Comparison of ENCODE assay signal across 18 cellular contexts in the genomic region with DNA sequence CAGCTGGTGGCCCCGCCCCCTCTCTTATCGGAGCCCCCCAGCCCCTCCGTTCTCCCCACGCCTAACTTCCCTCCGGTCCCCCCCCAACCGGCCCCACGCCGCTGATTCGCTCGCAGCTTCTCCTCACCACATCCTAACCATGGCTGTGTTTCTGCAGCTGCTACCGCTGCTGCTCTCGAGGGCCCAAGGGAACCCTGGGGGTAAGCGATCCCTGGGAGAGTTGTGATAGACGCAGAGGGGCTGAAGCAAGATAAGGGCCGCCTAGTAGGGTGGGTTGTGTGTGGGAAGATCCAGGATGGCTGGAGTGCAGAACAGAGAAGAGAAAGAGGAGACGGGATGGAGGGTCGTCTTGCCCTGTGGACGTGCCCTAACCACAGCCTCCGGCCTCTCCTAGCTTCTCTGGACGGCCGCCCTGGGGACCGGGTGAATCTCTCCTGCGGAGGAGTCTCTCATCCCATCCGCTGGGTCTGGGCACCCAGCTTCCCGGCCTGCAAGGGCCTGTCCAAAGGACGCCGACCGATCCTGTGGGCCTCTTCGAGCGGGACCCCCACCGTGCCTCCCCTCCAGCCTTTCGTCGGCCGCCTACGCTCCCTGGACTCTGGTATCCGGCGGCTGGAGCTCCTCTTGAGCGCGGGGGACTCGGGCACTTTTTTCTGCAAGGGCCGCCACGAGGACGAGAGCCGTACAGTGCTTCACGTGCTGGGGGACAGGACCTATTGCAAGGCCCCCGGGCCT. TPM values are rescaled to one million over a fixed set of nuclear protein-coding genes. Genes with fewer than 3 reads are reported as not detected.
A peak's percentile ranks its signal among the peaks of the same experiment; 100 is the strongest.
DNase-seq lines count a peak whose midpoint lies in the region; ATAC-seq, FAIRE-seq and TF ChIP-seq lines count a peak whose summit lies in the region.
"Had no signal": no experiment of that assay in that cellular context is flagged by ENCODE, and none has a peak within 500 bp of the region (broad histone marks: within the 10 kb centered on the region; RNA-seq: fewer than 3 reads in every experiment).

A gene with protein sequence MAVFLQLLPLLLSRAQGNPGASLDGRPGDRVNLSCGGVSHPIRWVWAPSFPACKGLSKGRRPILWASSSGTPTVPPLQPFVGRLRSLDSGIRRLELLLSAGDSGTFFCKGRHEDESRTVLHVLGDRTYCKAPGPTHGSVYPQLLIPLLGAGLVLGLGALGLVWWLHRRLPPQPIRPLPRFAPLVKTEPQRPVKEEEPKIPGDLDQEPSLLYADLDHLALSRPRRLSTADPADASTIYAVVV (plus strand): TSS at position 129 of the 735 bp plus-strand sequence. CDS start 11 bp downstream, at position 140.

- no peaks in the 10 kb centered on the region for H3K27me3 ChIP-seq in DND-41 (ENCODE audit: insufficient read depth, low read length, poor library complexity)
- H3K27me3 ChIP-seq in IMR-90 (ENCODE audit: control insufficient read depth, insufficient read depth, low read length) = no peaks in the 10 kb centered on the region; the same call in 1 of the 2 replicates
- no peaks in the 10 kb centered on the region for H3K27me3 ChIP-seq in K562 (ENCODE audit: control insufficient read depth in 2 of 2, insufficient read depth in 2 of 2, low read length in 2 of 2)
- no peaks in the 10 kb centered on the region for H3K27me3 ChIP-seq in aorta (ENCODE audit: control insufficient read depth in 1 of 2, insufficient read depth in 2 of 2, low read length in 1 of 2)
- H3K27me3 ChIP-seq in GM23248 (replicated peaks; ENCODE audit: insufficient read depth) = no peaks in the 10 kb centered on the region
- no peaks in the 10 kb centered on the region for H3K27me3 ChIP-seq in psoas muscle (ENCODE audit: insufficient read depth in 3 of 3, low read length in 2 of 3)

- dilution Hi-C loops in IMR-90 (cut with HindIII; ENCODE audit: low sequenced_read_pairs, unreplicated experiment) = no loop called here

- intact Hi-C loops in IMR-90 (cut with micrococcal nuclease) = no loop called here
- intact Hi-C loops in K562 (cut with micrococcal nuclease) = no loop called here
- intact Hi-C loops in aorta (cut with DNase I) = no loop called here
- intact Hi-C loops in psoas muscle (cut with DNase I) = no loop called here

- H3K23ac ChIP-seq in IMR-90 (ENCODE audit: low read depth, low read length) = no peak within 1 kb of the TSS

- H3K4me3 ChIP-seq in DND-41 (ENCODE audit: low read depth in 1 of 2, low read length in 2 of 2) = no peak within 1 kb of the TSS
- no peak within 1 kb of the TSS for H3K4me3 ChIP-seq in IMR-90 (ENCODE audit: insufficient read depth, low read depth, low read length)
- H3K4me3 ChIP-seq in K562 = no peak within 1 kb of the TSS
- no peak within 1 kb of the TSS for H3K4me3 ChIP-seq in aorta (ENCODE audit: low read length in 2 of 2)
- no peak within 1 kb of the TSS for H3K4me3 ChIP-seq in GM23248
- no peak within 1 kb of the TSS for H3K4me3 ChIP-seq in psoas muscle

- no peak within 1 kb of the TSS for H2BK15ac ChIP-seq in IMR-90 (ENCODE audit: low read depth, low read length)

- TF ChIP-seq EP300 in K562 (IDR thresholded peaks at IDR 0.05; ENCODE audit: low read length) = no peak

- H3K4me1 ChIP-seq in DND-41 (ENCODE audit: insufficient read depth, low read length) (peaks cover 4% of the 10 kb centered on the region), IMR-90 (ENCODE audit: control insufficient read depth, insufficient read depth, low read length) (peaks cover 1% of the 10 kb centered on the region), K562 (replicated peaks in 1 of 2; ENCODE audit: control insufficient read depth in 2 of 2, insufficient read depth in 2 of 2, low read length in 2 of 2) (peaks cover 35 to 46% of the 10 kb centered on the region in 2 experiments), aorta (ENCODE audit: control insufficient read depth in 1 of 2, insufficient read depth in 2 of 2, low read length in 2 of 2) (no peaks in the 10 kb centered on the region), GM23248 (ENCODE audit: insufficient read depth) (no peaks in the 10 kb centered on the region), psoas muscle (no peaks in the 10 kb centered on the region)

- in situ Hi-C loops in IMR-90 (cut with MboI; ENCODE audit: low sequenced_read_pairs) (no loop called here), K562 (cut with MboI) (no loop called here), GM23248 (cut with MboI) (no loop called here)

- H2AFZ ChIP-seq in DND-41 (ENCODE audit: low read depth, low read length) (no peak within 1 kb of the TSS), IMR-90 (replicated peaks; ENCODE audit: low read length, poor library complexity) (no peak within 1 kb of the TSS), K562 (ENCODE audit: low read depth, low read length) (peak within 1 kb of the TSS; percentile 44), GM23248 (no peak within 1 kb of the TSS)

- peak; percentile 87 for ATAC-seq in DND-41 (ENCODE audit: insufficient read depth, low read depth)
- no peak for ATAC-seq in IMR-90 (ENCODE audit: low read depth)
- peak; percentile 5; the same call in 2 of the 3 replicates for ATAC-seq in K562
- no peak for ATAC-seq in aorta (ENCODE audit: low FRiP score)
- ATAC-seq in psoas muscle = no peak

- H3K36me3 Mint-ChIP-seq in neural crest cell (ENCODE audit: low read depth) = peaks cover 28% of the 10 kb centered on the region
- H3K36me3 Mint-ChIP-seq: activated naive CD4-positive, alpha-beta T cell treated with anti-CD3 and anti-CD28 coated beads, Interleukin-2, amount 50 U/mL, for 24 hours had no signal

- no peaks in the 10 kb centered on the region for H3K9me2 ChIP-seq in GM23248 (ENCODE audit: insufficient read depth)

- 89% methylated on average over 13 of the region's 46 CpGs; no CpG with 5 or more reads in 1 of the 2 experiments for WGBS in IMR-90 (ENCODE audit: extremely low coverage in 2 of 2, insufficient read length in 1 of 2), 2 experiments
- 60% methylated on average over 46 of the region's 46 CpGs for WGBS in K562 (ENCODE audit: insufficient coverage, low coverage, missing lambda C conversion rate)
- 71% methylated on average over 46 of the region's 46 CpGs for WGBS in aorta, 2 donors
- WGBS in GM23248 (ENCODE audit: low coverage in 1 of 2, low lambda C conversion rate in 2 of 2, missing lambda C conversion rate in 2 of 2), 2 experiments = 76 to 77% methylated on average over 36 to 46 of the region's 46 CpGs
- WGBS in psoas muscle, 3 donors = 67 to 72% (median 69%) methylated on average over 44 to 46 of the region's 46 CpGs

- POLR2A ChIA-PET in IMR-90 (lab: Charles Lee; ENCODE audit: unreplicated experiment) (interaction anchor here (0.6 kb wide), 1 partner anchor 11 kb away, joined by 3 read pairs; no protein-coding TSS in a partner anchor), K562 (lab: Yijun Ruan, JAX) (interaction anchor here (0.5 to 15.0 kb wide), 21 partner anchors 12 to 478 kb away, joined by 3 to 236 read pairs (median 4); a partner anchor contains a TSS)

- no peak within 1 kb of the TSS for H4K5ac ChIP-seq in IMR-90 (ENCODE audit: low read depth, low read length)

- no peaks in the 10 kb centered on the region for H3F3A ChIP-seq in GM23248 (ENCODE audit: insufficient read depth)

- DNase-seq in DND-41 (peak; percentile 58), IMR-90 (no peak), K562 (ENCODE audit: extremely low read depth in 1 of 4, low spot score in 3 of 4) (peak in 2 of 4 experiments; percentile 58 to 71), neural crest cell (ENCODE audit: low read depth, low spot score) (no peak), aorta (no peak), GM23248 (no peak), psoas muscle (no peak)
- DNase-seq: activated CD4-positive, CD25-positive, alpha-beta regulatory T cell treated with anti-CD3 and anti-CD28 coated beads, Interleukin-2, amount 50 U/mL, for 72 hours; C1 segment of cervical spinal cord; effector CD8-positive, alpha-beta T cell; GOT3; hippocampal formation; NCI-H82; substantia nigra had no signal

- H3K4me1 Mint-ChIP-seq in neural crest cell = peaks cover 9% of the 10 kb centered on the region

- no peak within 1 kb of the TSS for H3K18ac ChIP-seq in IMR-90 (ENCODE audit: low read depth, low read length)

- H3K9me3 Mint-ChIP-seq in neural crest cell = no peaks in the 10 kb centered on the region
- H3K9me3 Mint-ChIP-seq: activated naive CD4-positive, alpha-beta T cell treated with anti-CD3 and anti-CD28 coated beads, Interleukin-2, amount 50 U/mL, for 24 hours had no signal

- peaks cover 3% of the 10 kb centered on the region for H3K27me3 Mint-ChIP-seq in neural crest cell (ENCODE audit: low read depth)
- H3K27me3 Mint-ChIP-seq: activated naive CD4-positive, alpha-beta T cell treated with anti-CD3 and anti-CD28 coated beads, Interleukin-2, amount 50 U/mL, for 24 hours had no signal

- H2BK5ac ChIP-seq in IMR-90 (ENCODE audit: low read depth, low read length, poor library complexity, severe bottlenecking) = no peak within 1 kb of the TSS

- TF ChIP-seq RAD21 in IMR-90 (IDR thresholded peaks at IDR 0.05; ENCODE audit: low read length) (no peak), K562 (CRISPR knock-in tag; conservative IDR thresholded peaks at IDR 0.05 in 1 of 2, IDR thresholded peaks at IDR 0.05 in 1 of 2) (no peak)

- H3K79me1 ChIP-seq in IMR-90 (ENCODE audit: low read depth in 1 of 2, low read length in 2 of 2) = peaks cover 0 to 11% of the 10 kb centered on the region in 2 experiments; a peak in 2 of 4 replicates

- TF ChIP-seq POLR2A in IMR-90 (IDR thresholded peaks at IDR 0.05; ENCODE audit: low read depth, low read length) = no peak
- no peak for TF ChIP-seq POLR2A in K562 (conservative IDR thresholded peaks at IDR 0.05)

- H3K79me2 ChIP-seq in DND-41 (ENCODE audit: insufficient read depth, low read length) (no peaks in the 10 kb centered on the region), K562 (ENCODE audit: control insufficient read depth, insufficient read depth, low read length) (no peaks in the 10 kb centered on the region), GM23248 (ENCODE audit: insufficient read depth) (no peaks in the 10 kb centered on the region)

- H3K36me3 ChIP-seq in DND-41 (ENCODE audit: insufficient read depth, low read length) (peaks cover 13% of the 10 kb centered on the region), IMR-90 (ENCODE audit: control insufficient read depth, insufficient read depth, low read length) (peaks cover 19% of the 10 kb centered on the region), K562 (ENCODE audit: control insufficient read depth, insufficient read depth, low read length) (peaks cover 23% of the 10 kb centered on the region; the same call in 2 of the 3 replicates), aorta (ENCODE audit: control insufficient read depth in 1 of 2, insufficient read depth in 2 of 2, low read length in 1 of 2) (peaks cover 0 to 2% of the 10 kb centered on the region in 2 donors), GM23248 (ENCODE audit: low read depth) (peaks cover 11% of the 10 kb centered on the region; the same call in 1 of the 2 replicates), psoas muscle (ENCODE audit: insufficient read depth in 1 of 2, low read depth in 1 of 2) (peaks cover 0 to 16% of the 10 kb centered on the region in 2 donors)

- H2AK9ac ChIP-seq in IMR-90 (replicated peaks; ENCODE audit: low read depth, low read length, poor library complexity) = peak within 1 kb of the TSS; percentile 1

- BruUV-seq in IMR-90 (replicated peaks; lab: Mats Ljungman, UMichigan) = no TSS peak
- no TSS peak for BruUV-seq in K562 (replicated peaks; lab: Mats Ljungman, UMichigan)

- peak within 1 kb of the TSS; percentile 59 for H3K4me3 Mint-ChIP-seq in neural crest cell
- H3K4me3 Mint-ChIP-seq: activated naive CD4-positive, alpha-beta T cell treated with anti-CD3 and anti-CD28 coated beads, Interleukin-2, amount 50 U/mL, for 24 hours had no signal

- no peaks in the 10 kb centered on the region for H3K9me3 ChIP-seq in DND-41 (ENCODE audit: insufficient read depth, low read length, severe bottlenecking)
- no peaks in the 10 kb centered on the region for H3K9me3 ChIP-seq in IMR-90 (ENCODE audit: control insufficient read depth, insufficient read depth, low read length)
- no peaks in the 10 kb centered on the region for H3K9me3 ChIP-seq in K562 (replicated peaks; ENCODE audit: control insufficient read depth, insufficient read depth, low read depth, low read length)
- no peaks in the 10 kb centered on the region for H3K9me3 ChIP-seq in aorta (ENCODE audit: control insufficient read depth, low read length)
- no peaks in the 10 kb centered on the region for H3K9me3 ChIP-seq in GM23248 (ENCODE audit: low read depth)
- no peaks in the 10 kb centered on the region for H3K9me3 ChIP-seq in psoas muscle

- CTCF ChIA-PET in IMR-90 (lab: Yijun Ruan, JAX) (no interaction called here), K562 (lab: Yijun Ruan, JAX; ENCODE audit: low intra/inter-chr PET ratio) (no interaction called here)

- TF ChIP-seq CTCF in DND-41 (IDR thresholded peaks at IDR 0.05; ENCODE audit: borderline replicate concordance, extremely low read depth, low read length, poor library complexity, severe bottlenecking) (no peak), IMR-90 (conservative IDR thresholded peaks at IDR 0.05; ENCODE audit: low read depth, low read length) (no peak), K562 (IDR thresholded peaks at IDR 0.05 in 2 of 3, conservative IDR thresholded peaks at IDR 0.05 in 1 of 3; ENCODE audit: insufficient read depth in 2 of 3, low read depth in 1 of 3, low read length in 3 of 3) (no peak), neural crest cell (conservative IDR thresholded peaks at IDR 0.05) (no peak), psoas muscle (IDR thresholded peaks at IDR 0.05) (no peak)

- no peak within 1 kb of the TSS for H4K8ac ChIP-seq in IMR-90 (ENCODE audit: low read depth in 2 of 2, low read length in 2 of 2)

- H3K4me2 ChIP-seq in DND-41 (ENCODE audit: insufficient read depth, low read length) = no peak within 1 kb of the TSS
- H3K4me2 ChIP-seq in IMR-90 (ENCODE audit: low read depth, low read length) = no peak within 1 kb of the TSS
- peak within 1 kb of the TSS; percentile 2; the same call in 1 of the 2 replicates for H3K4me2 ChIP-seq in K562 (ENCODE audit: insufficient read depth, low read length)
- no peak within 1 kb of the TSS for H3K4me2 ChIP-seq in GM23248 (ENCODE audit: unreplicated experiment)

- H3K9me1 ChIP-seq in IMR-90 (ENCODE audit: insufficient read depth, low read length) = peaks cover 4% of the 10 kb centered on the region; the same call in 1 of the 2 replicates
- H3K9me1 ChIP-seq in K562 (ENCODE audit: control insufficient read depth, insufficient read depth, low read length) = peaks cover 5% of the 10 kb centered on the region

- H3K14ac ChIP-seq in IMR-90 (replicated peaks; ENCODE audit: low read depth, low read length) = no peak within 1 kb of the TSS

- no peak within 1 kb of the TSS for H2AK5ac ChIP-seq in IMR-90 (ENCODE audit: low read depth, low read length)

- no peak for FAIRE-seq in K562 (lab: Jason Lieb, UNC)
- FAIRE-seq: HTR-8/SVneo had no signal

- H4K20me1 ChIP-seq in DND-41 (ENCODE audit: insufficient read depth, low read length) (no peaks in the 10 kb centered on the region), IMR-90 (ENCODE audit: insufficient read depth, low read length) (no peaks in the 10 kb centered on the region), K562 (replicated peaks; ENCODE audit: control insufficient read depth, insufficient read depth, low read length) (no peaks in the 10 kb centered on the region), GM23248 (ENCODE audit: insufficient read depth) (no peaks in the 10 kb centered on the region)

- no peak within 1 kb of the TSS for H3K27ac Mint-ChIP-seq in neural crest cell (ENCODE audit: unreplicated experiment)
- H3K27ac Mint-ChIP-seq: activated naive CD4-positive, alpha-beta T cell treated with anti-CD3 and anti-CD28 coated beads, Interleukin-2, amount 50 U/mL, for 24 hours had no signal

- no peak within 1 kb of the TSS for H2BK120ac ChIP-seq in IMR-90 (ENCODE audit: low read depth, low read length)

- no peak within 1 kb of the TSS for H4K91ac ChIP-seq in IMR-90 (ENCODE audit: insufficient read depth, low read depth, low read length)

- H3K9ac ChIP-seq in DND-41 (ENCODE audit: low read depth, low read length) (no peak within 1 kb of the TSS), IMR-90 (ENCODE audit: low read depth, low read length) (no peak within 1 kb of the TSS), K562 (ENCODE audit: insufficient read depth in 1 of 2, low read depth in 2 of 2, low read length in 2 of 2) (peak within 1 kb of the TSS in 1 of 2 experiments; percentile 79; a peak in 2 of 4 replicates), GM23248 (no peak within 1 kb of the TSS)

- H3K56ac ChIP-seq in IMR-90 (ENCODE audit: extremely low read depth, insufficient read depth, low read length) = no peak within 1 kb of the TSS

- no peak within 1 kb of the TSS for H2BK20ac ChIP-seq in IMR-90 (ENCODE audit: low read depth, low read length)

- no peak within 1 kb of the TSS for H3K4ac ChIP-seq in IMR-90 (ENCODE audit: low read depth, low read length)

- no peak within 1 kb of the TSS for H3K27ac ChIP-seq in DND-41 (ENCODE audit: low read length)
- H3K27ac ChIP-seq in IMR-90 (ENCODE audit: insufficient read depth, low read length) = no peak within 1 kb of the TSS
- H3K27ac ChIP-seq in K562 (ENCODE audit: extremely low read depth, low read depth, low read length) = no peak within 1 kb of the TSS
- no peak within 1 kb of the TSS for H3K27ac ChIP-seq in aorta (ENCODE audit: low read depth in 1 of 2, low read length in 2 of 2)
- no peak within 1 kb of the TSS for H3K27ac ChIP-seq in GM23248
- no peak within 1 kb of the TSS for H3K27ac ChIP-seq in psoas muscle

RNA-seq across cellular contexts. Expression of the gene that starts here (rescaled TPM):
- not detected in 2 replicates for total RNA-seq in IMR-90 (2012; rRNA removed)
- polyA plus RNA-seq in IMR-90 (2012; rRNA removed) = not detected in 2 replicates
- not detected in 2 replicates for polyA plus RNA-seq in IMR-90 (2012; cell fraction: cytosol; rRNA removed)
- polyA plus RNA-seq in IMR-90 (2012; cell fraction: nucleus; rRNA removed; ENCODE audit: low replicate concordance) = 0.03 TPM in 1 of 2 replicates, not detected in the other
- 0.23 and 0.79 TPM in 2 replicates for total RNA-seq in K562 (2011; cell fraction: chromatin; rRNA removed; ENCODE audit: low replicate concordance)
- total RNA-seq in K562 (2011; cell fraction: nucleolus; rRNA removed) = 0.79 and 0.83 TPM in 2 replicates
- total RNA-seq in K562 (2011; cell fraction: nucleoplasm; rRNA removed) = 0.73 and 1.4 TPM in 2 replicates
- total RNA-seq in K562 (2014; rRNA removed) = 0.45 TPM in 1 of 2 replicates, not detected in the other
- total RNA-seq in K562 (2014; rRNA removed; fragmentation: Illumina TruSeq; extraction: Trizol) = 0.11 and 0.13 TPM in 2 replicates
- 0.14 TPM in 1 of 2 replicates, not detected in the other for total RNA-seq in K562 (2015; rRNA removed; fragmentation: Illumina TruSeq; extraction: Trizol)
- 0.47 and 0.75 TPM in 2 replicates for total RNA-seq in K562 (2021)
- 0.24 and 0.30 TPM in 2 replicates for polyA plus RNA-seq in K562 (2011; rRNA removed)
- 0.36 and 0.44 TPM in 2 replicates for polyA plus RNA-seq in K562 (2011; cell fraction: cytosol; rRNA removed)
- 0.80 and 2.1 TPM in 2 replicates for polyA plus RNA-seq in K562 (2011; cell fraction: nucleus; rRNA removed)
- polyA plus RNA-seq in K562 (2012) = 0.73 and 1.2 TPM in 2 replicates
- 0.75 and 0.77 TPM in 2 replicates for polyA plus RNA-seq in K562 (2014; fragmentation: Illumina TruSeq; extraction: Trizol)
- under 1 TPM; 0.15 to 0.32 TPM for polyA plus RNA-seq in K562 (2014; fragmentation: Nextera tagmentation; extraction: Ambion mirVana)
- 0.27 and 1.2 TPM in 2 replicates for polyA plus RNA-seq in K562 (2014; rRNA removed)
- 0.18 TPM in 1 of 2 replicates, not detected in the other for polyA minus RNA-seq in K562 (2011; rRNA and poly(A)+ RNA removed)
- polyA minus RNA-seq in K562 (2011; cell fraction: cytosol; rRNA and poly(A)+ RNA removed) = 0.48 TPM in 1 of 2 replicates, not detected in the other
- polyA minus RNA-seq in K562 (2011; cell fraction: nucleus; rRNA and poly(A)+ RNA removed) = 0.33 and 0.40 TPM in 2 replicates
- total RNA-seq in neural crest cell = not detected in 2 replicates
- total RNA-seq in aorta = under 1 TPM; 0.84 to 0.96 TPM
- not detected for polyA plus RNA-seq in aorta
- not detected in 2 replicates for total RNA-seq in GM23248 (2014; rRNA removed; shearing (Covaris generic))
- polyA plus RNA-seq in GM23248 (2016; fragmentation: Nextera tagmentation; extraction: Ambion mirVana) = not detected in 2 replicates
- total RNA-seq in psoas muscle = under 1 TPM; 0.10 to 0.37 (median 0.22) TPM
- under 1 TPM in 1 of 3 donors, not detected in 2; 0.04 TPM for polyA plus RNA-seq in psoas muscle
- total RNA-seq: renal cortical epithelial cell, RPMI7951 had no signal

Comparison
In these comparisons a context has a peak if more than half of its experiments do, and no peak if none do; other contexts are left out.
1. ATAC-seq: peak in DND-41 (single experiment) and K562 (single experiment); none in IMR-90 (single experiment), aorta (single experiment) and psoas muscle (0 of 4).